Comparison of ENCODE assay signal across 1 cellular context in the genomic region with DNA sequence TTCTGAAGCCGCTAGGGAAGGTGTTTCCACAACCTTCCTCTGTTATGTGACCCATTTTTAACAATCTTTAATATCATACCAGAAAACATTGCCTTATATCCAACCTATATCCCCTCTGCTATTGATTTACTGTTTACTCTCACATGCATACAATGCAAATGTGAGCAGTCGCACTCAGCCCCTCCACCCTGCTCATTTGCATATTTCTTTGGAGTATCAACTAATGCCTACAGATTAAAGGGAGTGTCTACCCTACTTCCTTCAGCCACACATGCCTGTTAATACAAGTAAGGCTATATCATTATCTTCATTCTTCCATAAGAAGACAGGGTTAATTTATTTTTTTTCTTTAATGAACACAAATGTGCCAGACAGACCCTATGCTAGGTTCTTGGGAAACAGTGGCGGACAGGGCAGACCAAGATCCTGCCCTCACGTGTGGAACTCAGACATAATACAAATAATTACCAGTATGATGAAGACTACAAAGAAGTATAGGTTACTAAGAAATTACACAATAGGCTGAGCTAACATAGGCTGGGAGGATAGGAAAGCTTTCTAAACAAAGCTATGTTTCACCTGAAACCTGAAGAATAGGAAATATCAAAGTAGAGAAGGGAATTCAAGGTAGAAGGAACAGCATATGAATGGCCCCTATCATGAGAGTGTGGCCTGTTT.
TF ChIP-seq lines count a peak whose summit lies in the region.

No MANE protein-coding gene starts in this region.

TF ChIP-seq in H1, 55 proteins besides CTCF, POLR2A, EP300 and RAD21:
- TF ChIP-seq SIRT6 (IDR thresholded peaks at IDR 0.05; ENCODE audit: low read length) (no peak), CTBP2 (IDR thresholded peaks at IDR 0.05; ENCODE audit: borderline replicate concordance, insufficient read depth, insufficient read length, low read length) (no peak), HDAC2 (IDR thresholded peaks at IDR 0.05; ENCODE audit: borderline replicate concordance in 1 of 2, low read depth in 2 of 2, low read length in 2 of 2) (no peak), KDM5A (IDR thresholded peaks at IDR 0.05; ENCODE audit: low read length) (no peak)
- TF ChIP-seq, protein P1, sequence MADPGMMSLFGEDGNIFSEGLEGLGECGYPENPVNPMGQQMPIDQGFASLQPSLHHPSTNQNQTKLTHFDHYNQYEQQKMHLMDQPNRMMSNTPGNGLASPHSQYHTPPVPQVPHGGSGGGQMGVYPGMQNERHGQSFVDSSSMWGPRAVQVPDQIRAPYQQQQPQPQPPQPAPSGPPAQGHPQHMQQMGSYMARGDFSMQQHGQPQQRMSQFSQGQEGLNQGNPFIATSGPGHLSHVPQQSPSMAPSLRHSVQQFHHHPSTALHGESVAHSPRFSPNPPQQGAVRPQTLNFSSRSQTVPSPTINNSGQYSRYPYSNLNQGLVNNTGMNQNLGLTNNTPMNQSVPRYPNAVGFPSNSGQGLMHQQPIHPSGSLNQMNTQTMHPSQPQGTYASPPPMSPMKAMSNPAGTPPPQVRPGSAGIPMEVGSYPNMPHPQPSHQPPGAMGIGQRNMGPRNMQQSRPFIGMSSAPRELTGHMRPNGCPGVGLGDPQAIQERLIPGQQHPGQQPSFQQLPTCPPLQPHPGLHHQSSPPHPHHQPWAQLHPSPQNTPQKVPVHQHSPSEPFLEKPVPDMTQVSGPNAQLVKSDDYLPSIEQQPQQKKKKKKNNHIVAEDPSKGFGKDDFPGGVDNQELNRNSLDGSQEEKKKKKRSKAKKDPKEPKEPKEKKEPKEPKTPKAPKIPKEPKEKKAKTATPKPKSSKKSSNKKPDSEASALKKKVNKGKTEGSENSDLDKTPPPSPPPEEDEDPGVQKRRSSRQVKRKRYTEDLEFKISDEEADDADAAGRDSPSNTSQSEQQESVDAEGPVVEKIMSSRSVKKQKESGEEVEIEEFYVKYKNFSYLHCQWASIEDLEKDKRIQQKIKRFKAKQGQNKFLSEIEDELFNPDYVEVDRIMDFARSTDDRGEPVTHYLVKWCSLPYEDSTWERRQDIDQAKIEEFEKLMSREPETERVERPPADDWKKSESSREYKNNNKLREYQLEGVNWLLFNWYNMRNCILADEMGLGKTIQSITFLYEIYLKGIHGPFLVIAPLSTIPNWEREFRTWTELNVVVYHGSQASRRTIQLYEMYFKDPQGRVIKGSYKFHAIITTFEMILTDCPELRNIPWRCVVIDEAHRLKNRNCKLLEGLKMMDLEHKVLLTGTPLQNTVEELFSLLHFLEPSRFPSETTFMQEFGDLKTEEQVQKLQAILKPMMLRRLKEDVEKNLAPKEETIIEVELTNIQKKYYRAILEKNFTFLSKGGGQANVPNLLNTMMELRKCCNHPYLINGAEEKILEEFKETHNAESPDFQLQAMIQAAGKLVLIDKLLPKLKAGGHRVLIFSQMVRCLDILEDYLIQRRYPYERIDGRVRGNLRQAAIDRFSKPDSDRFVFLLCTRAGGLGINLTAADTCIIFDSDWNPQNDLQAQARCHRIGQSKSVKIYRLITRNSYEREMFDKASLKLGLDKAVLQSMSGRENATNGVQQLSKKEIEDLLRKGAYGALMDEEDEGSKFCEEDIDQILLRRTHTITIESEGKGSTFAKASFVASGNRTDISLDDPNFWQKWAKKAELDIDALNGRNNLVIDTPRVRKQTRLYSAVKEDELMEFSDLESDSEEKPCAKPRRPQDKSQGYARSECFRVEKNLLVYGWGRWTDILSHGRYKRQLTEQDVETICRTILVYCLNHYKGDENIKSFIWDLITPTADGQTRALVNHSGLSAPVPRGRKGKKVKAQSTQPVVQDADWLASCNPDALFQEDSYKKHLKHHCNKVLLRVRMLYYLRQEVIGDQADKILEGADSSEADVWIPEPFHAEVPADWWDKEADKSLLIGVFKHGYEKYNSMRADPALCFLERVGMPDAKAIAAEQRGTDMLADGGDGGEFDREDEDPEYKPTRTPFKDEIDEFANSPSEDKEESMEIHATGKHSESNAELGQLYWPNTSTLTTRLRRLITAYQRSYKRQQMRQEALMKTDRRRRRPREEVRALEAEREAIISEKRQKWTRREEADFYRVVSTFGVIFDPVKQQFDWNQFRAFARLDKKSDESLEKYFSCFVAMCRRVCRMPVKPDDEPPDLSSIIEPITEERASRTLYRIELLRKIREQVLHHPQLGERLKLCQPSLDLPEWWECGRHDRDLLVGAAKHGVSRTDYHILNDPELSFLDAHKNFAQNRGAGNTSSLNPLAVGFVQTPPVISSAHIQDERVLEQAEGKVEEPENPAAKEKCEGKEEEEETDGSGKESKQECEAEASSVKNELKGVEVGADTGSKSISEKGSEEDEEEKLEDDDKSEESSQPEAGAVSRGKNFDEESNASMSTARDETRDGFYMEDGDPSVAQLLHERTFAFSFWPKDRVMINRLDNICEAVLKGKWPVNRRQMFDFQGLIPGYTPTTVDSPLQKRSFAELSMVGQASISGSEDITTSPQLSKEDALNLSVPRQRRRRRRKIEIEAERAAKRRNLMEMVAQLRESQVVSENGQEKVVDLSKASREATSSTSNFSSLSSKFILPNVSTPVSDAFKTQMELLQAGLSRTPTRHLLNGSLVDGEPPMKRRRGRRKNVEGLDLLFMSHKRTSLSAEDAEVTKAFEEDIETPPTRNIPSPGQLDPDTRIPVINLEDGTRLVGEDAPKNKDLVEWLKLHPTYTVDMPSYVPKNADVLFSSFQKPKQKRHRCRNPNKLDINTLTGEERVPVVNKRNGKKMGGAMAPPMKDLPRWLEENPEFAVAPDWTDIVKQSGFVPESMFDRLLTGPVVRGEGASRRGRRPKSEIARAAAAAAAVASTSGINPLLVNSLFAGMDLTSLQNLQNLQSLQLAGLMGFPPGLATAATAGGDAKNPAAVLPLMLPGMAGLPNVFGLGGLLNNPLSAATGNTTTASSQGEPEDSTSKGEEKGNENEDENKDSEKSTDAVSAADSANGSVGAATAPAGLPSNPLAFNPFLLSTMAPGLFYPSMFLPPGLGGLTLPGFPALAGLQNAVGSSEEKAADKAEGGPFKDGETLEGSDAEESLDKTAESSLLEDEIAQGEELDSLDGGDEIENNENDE (IDR thresholded peaks at IDR 0.05; ENCODE audit: insufficient replicate concordance, low read length) = no peak
